Comparison of ENCODE assay signal across 19 cellular contexts in genomic region chr14:32458720-32459119, GRCh38.
"Had no signal": no experiment of that assay in that cellular context is flagged by ENCODE, and none has a peak within 500 bp of the region (broad histone marks: within the 10 kb centered on the region; RNA-seq: fewer than 3 reads in every experiment).

No MANE protein-coding gene starts in this region.

- H3K36me3 Mint-ChIP-seq: activated naive CD4-positive, alpha-beta T cell treated with anti-CD3 and anti-CD28 coated beads, Interleukin-2, amount 10 ng/mL, durations not matched to agents 7 days and 5 days; stimulated activated effector memory CD8-positive, alpha-beta T cell treated with anti-CD3 and anti-CD28 coated beads, Interleukin-12 subunit alpha, Interleukin-12 subunit beta, amount 100 ng/mL, for 72 hours; type B pancreatic cell had no signal

- H3K4me3 ChIP-seq: ascending aorta, lung, testis had no signal

- H3K4me1 Mint-ChIP-seq: activated CD4-positive, alpha-beta T cell treated with anti-CD3 and anti-CD28 coated beads, Interleukin-2, amount 10 ng/mL, durations not matched to agents 24 days and 14 days; activated naive CD4-positive, alpha-beta T cell treated with anti-CD3 and anti-CD28 coated beads, Interleukin-2, amount 10 ng/mL, durations not matched to agents 7 days and 5 days; nephron progenitor cell; stimulated activated effector memory CD8-positive, alpha-beta T cell treated with anti-CD3 and anti-CD28 coated beads, Interleukin-12 subunit alpha, Interleukin-12 subunit beta, amount 100 ng/mL, for 72 hours had no signal

- H3K27me3 ChIP-seq: ascending aorta, testis had no signal

- H3K9me3 Mint-ChIP-seq: type B pancreatic cell had no signal

- H3K27ac Mint-ChIP-seq: activated CD4-positive, alpha-beta T cell treated with anti-CD3 and anti-CD28 coated beads, Interleukin-2, amount 10 ng/mL, durations not matched to agents 24 days and 14 days; activated CD8-positive, alpha-beta T cell treated with anti-CD3 and anti-CD28 coated beads for 36 hours; activated naive CD4-positive, alpha-beta T cell treated with anti-CD3 and anti-CD28 coated beads, Interleukin-2, amount 10 ng/mL, durations not matched to agents 7 days and 5 days; effector memory CD8-positive, alpha-beta T cell; nephron progenitor cell; stimulated activated effector memory CD8-positive, alpha-beta T cell treated with anti-CD3 and anti-CD28 coated beads, Interleukin-12 subunit alpha, Interleukin-12 subunit beta, amount 100 ng/mL, for 72 hours; type B pancreatic cell had no signal

- H3K4me1 ChIP-seq: ascending aorta, testis had no signal

- H3K27ac ChIP-seq: ascending aorta, testis had no signal

- H3K9me3 ChIP-seq: testis had no signal

- H3K27me3 Mint-ChIP-seq: activated CD4-positive, alpha-beta T cell treated with anti-CD3 and anti-CD28 coated beads, Interleukin-2, amount 10 ng/mL, durations not matched to agents 24 days and 14 days; activated naive CD4-positive, alpha-beta T cell treated with anti-CD3 and anti-CD28 coated beads, Interleukin-2, amount 10 ng/mL, durations not matched to agents 7 days and 5 days; type B pancreatic cell had no signal

- DNase-seq: activated CD8-positive, alpha-beta T cell treated with anti-CD3 and anti-CD28 coated beads for 36 hours; activated effector memory CD4-positive, alpha-beta T cell treated with Interleukin-2 at 50 U/mL for 16 hours; activated naive CD4-positive, alpha-beta T cell treated with anti-CD3 and anti-CD28 coated beads, Interleukin-2, amount 10 ng/mL, durations not matched to agents 7 days and 5 days; activated T-cell treated with anti-CD3 and anti-CD28 coated beads, Interleukin-2, amount 50 U/mL, for 1 hour; dermis blood vessel endothelial cell; effector memory CD8-positive, alpha-beta T cell; foreskin fibroblast; hypothalamus; nephron progenitor cell; nucleus accumbens; retina; stimulated activated CD4-positive, alpha-beta T cell treated with anti-CD3 and anti-CD28 coated beads, Interleukin-4, amount 100 ng/mL, for 24 hours; T1000; testis had no signal

- H3K4me3 Mint-ChIP-seq: activated CD4-positive, alpha-beta T cell treated with anti-CD3 and anti-CD28 coated beads, Interleukin-2, amount 10 ng/mL, durations not matched to agents 24 days and 14 days; activated CD8-positive, alpha-beta T cell treated with anti-CD3 and anti-CD28 coated beads for 36 hours; activated naive CD4-positive, alpha-beta T cell treated with anti-CD3 and anti-CD28 coated beads, Interleukin-2, amount 10 ng/mL, durations not matched to agents 7 days and 5 days; effector memory CD8-positive, alpha-beta T cell; nephron progenitor cell; stimulated activated effector memory CD8-positive, alpha-beta T cell treated with anti-CD3 and anti-CD28 coated beads, Interleukin-12 subunit alpha, Interleukin-12 subunit beta, amount 100 ng/mL, for 72 hours; type B pancreatic cell had no signal
